In genomic region chr2:225999692-226000091, GRCh38 we compare ENCODE assay signal across 19 cellular contexts.
"Had no signal": no experiment of that assay in that cellular context is flagged by ENCODE, and none has a peak within 500 bp of the region (broad histone marks: within the 10 kb centered on the region; RNA-seq: fewer than 3 reads in every experiment).

No MANE protein-coding gene starts in this region.

- H3K27me3 ChIP-seq: cardiac muscle cell, colonic mucosa, hepatocyte, left lung, neutrophil, tibial artery had no signal

- H3K79me2 ChIP-seq: hepatocyte had no signal

- H3K4me3 ChIP-seq: cardiac muscle cell, colonic mucosa, hepatocyte, left lung, tibial artery had no signal

- H3K9me3 ChIP-seq: colonic mucosa, left lung, neutrophil, tibial artery had no signal

- DNase-seq: activated CD4-positive, alpha-beta T cell treated with anti-CD3 and anti-CD28 coated beads, Interleukin-2, amount 50 U/mL, for 1 hour; activated CD4-positive, CD25-positive, alpha-beta regulatory T cell; activated CD8-positive, alpha-beta memory T cell treated with anti-CD3 and anti-CD28 coated beads for 24 hours; activated naive CD8-positive, alpha-beta T cell treated with anti-CD3 and anti-CD28 coated beads, Interleukin-2, amount 10 ng/mL, durations not matched to agents 7 days and 5 days; anterior cingulate cortex; colonic mucosa; kidney; left lung; mammary epithelial cell; naive thymus-derived CD4-positive, alpha-beta T cell; retina; stimulated activated CD4-positive, alpha-beta T cell treated with anti-CD3 and anti-CD28 coated beads, Interleukin-15, amount 100 ng/mL, for 24 hours; stimulated activated CD4-positive, alpha-beta T cell treated with anti-CD3 and anti-CD28 coated beads, Interleukin-4, amount 100 ng/mL, for 1 hour; stimulated activated naive CD4-positive, alpha-beta T cell; tibial artery had no signal

- H3K4me2 ChIP-seq: hepatocyte had no signal

- H3K27ac ChIP-seq: cardiac muscle cell, colonic mucosa, hepatocyte, left lung, neutrophil, tibial artery had no signal

- H3K36me3 ChIP-seq: cardiac muscle cell, colonic mucosa, left lung, neutrophil, tibial artery had no signal

- H2AFZ ChIP-seq: hepatocyte had no signal

- ATAC-seq: esophagus mucosa; left lung; naive thymus-derived CD4-positive, alpha-beta T cell had no signal

- H3K4me1 ChIP-seq: colonic mucosa had no signal
